In the genomic region with DNA sequence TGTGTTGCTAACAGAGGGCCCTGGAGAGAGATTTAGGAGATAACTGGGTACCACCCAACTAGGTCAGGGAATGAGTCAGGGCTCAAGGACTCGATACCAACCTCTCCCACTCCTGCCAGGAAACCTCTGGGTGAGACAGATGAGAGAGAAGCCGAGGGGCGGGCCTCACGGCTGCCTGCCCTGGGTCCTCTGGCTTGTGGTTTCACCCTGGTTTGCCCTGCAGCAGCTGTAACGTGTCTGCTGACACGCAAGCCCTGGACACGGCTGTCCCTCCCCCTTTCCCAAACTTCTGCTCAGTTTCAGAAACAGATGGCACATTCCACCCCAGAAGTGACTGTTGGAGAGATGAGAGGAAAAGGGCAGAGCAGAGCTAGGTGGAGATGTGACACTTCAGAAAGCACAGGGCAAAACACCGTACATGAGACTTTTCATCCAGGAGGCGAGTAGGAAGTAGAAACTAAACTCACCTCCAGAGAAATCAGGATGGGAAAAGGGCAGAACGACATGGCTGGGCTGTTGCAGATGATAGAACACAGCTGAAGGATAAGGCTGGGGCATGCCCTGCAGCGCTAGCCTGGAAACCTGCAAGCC, we compare ENCODE assay signal across 9 cellular contexts. TPM values are rescaled to one million over a fixed set of nuclear protein-coding genes. Genes with fewer than 3 reads are reported as not detected.
DNase-seq lines count a peak whose midpoint lies in the region; ATAC-seq and TF ChIP-seq lines count a peak whose summit lies in the region.
"Not testable (repeated sequence)": the region's sequence is repeated elsewhere in the genome, so short reads cannot be mapped to it uniquely, and the experiment has no call there.
"Had no signal": no experiment of that assay in that cellular context is flagged by ENCODE, and none has a peak within 500 bp of the region (broad histone marks: within the 10 kb centered on the region; RNA-seq: fewer than 3 reads in every experiment).

No MANE protein-coding gene starts in this region.

- not testable (repeated sequence) for H3K79me2 ChIP-seq in fibroblast of lung (ENCODE audit: control insufficient read depth, insufficient read depth, low read length)

- not testable (repeated sequence) for H3K27me3 ChIP-seq in BLaER1 treated with 17β-estradiol and CSF1 and Interleukin-3, amounts not matched to agents 10 nM and 100 nM; fibroblast of lung (ENCODE audit: control insufficient read depth, insufficient read depth, low read length); spleen (replicated peaks in 1 of 7)

- peak overlapping the region in 1 of 10 experiments; percentile 32; a peak in 1 of 20 replicates for H3K4me3 ChIP-seq in BLaER1 treated with 17β-estradiol and CSF1 and Interleukin-3, amounts not matched to agents 10 nM and 100 nM
- peak overlapping the region in 1 of 4 experiments; percentile 28 for H3K4me3 ChIP-seq in fibroblast of lung (replicated peaks in 1 of 4; ENCODE audit: control extremely low read depth in 1 of 4, insufficient read depth in 1 of 4, low read depth in 3 of 4, low read length in 4 of 4)
- H3K4me3 ChIP-seq in spleen, result not testable (repeated sequence)

- TF ChIP-seq POLR2A in spleen (IDR thresholded peaks at IDR 0.05), result not testable (repeated sequence)

- peak overlapping the region in 6 of 11 experiments; percentile 9 to 56 (median 48); a peak in 7 of 22 replicates for H3K27ac ChIP-seq in BLaER1 treated with 17β-estradiol and CSF1 and Interleukin-3, amounts not matched to agents 10 nM and 100 nM
- peak overlapping the region; percentile 17 for H3K27ac ChIP-seq in fibroblast of lung (ENCODE audit: insufficient read depth, low read length)
- peak overlapping the region in 6 of 8 donors; percentile 39 to 65 (median 50) for H3K27ac ChIP-seq in spleen

- H3K9me3 ChIP-seq in BLaER1 treated with 17β-estradiol and CSF1 and Interleukin-3, amounts not matched to agents 10 nM and 100 nM (replicated peaks in 1 of 11); fibroblast of lung (ENCODE audit: control insufficient read depth, insufficient read depth, low read depth, low read length); spleen: not testable (repeated sequence)

- DNase-seq in LoVo (ENCODE audit: low spot score) (peak; percentile 16), SW 1271 (lab: John Stamatoyannopoulos, UW) (peak; percentile 23 to 87), fibroblast of lung (ENCODE audit: low read depth in 2 of 2) (peak; percentile 74 to 86), lung microvascular endothelial cell (ENCODE audit: low read depth in 2 of 2) (peak; percentile 14 to 53)
- DNase-seq in activated naive CD4-positive, alpha-beta T cell treated with anti-CD3 and anti-CD28 coated beads, Interleukin-2, amount 50 U/mL, for 72 hours (ENCODE audit: low spot score in 2 of 2), result peak; percentile 22 to 74
- DNase-seq in spleen, result not testable (repeated sequence)

- peaks cover 8 to 14% (median 9%) of the 10 kb centered on the region in 10 experiments for H3K4me1 ChIP-seq in BLaER1 treated with 17β-estradiol and CSF1 and Interleukin-3, amounts not matched to agents 10 nM and 100 nM
- H3K4me1 ChIP-seq in fibroblast of lung (ENCODE audit: control insufficient read depth, extremely low read depth, insufficient read depth, low read length); spleen: not testable (repeated sequence)

- H4K20me1 ChIP-seq in BLaER1 treated with 17β-estradiol and CSF1 and Interleukin-3, amounts not matched to agents 10 nM and 100 nM; fibroblast of lung (ENCODE audit: control insufficient read depth, extremely low read depth, insufficient read depth, low read length): not testable (repeated sequence)

- not testable (repeated sequence) for H3K36me3 Mint-ChIP-seq in activated naive CD4-positive, alpha-beta T cell treated with anti-CD3 and anti-CD28 coated beads, Interleukin-2, amount 50 U/mL, for 72 hours

- intact Hi-C loops in spleen (cut with DNase I; ENCODE audit: low total_unique reads), result not testable (repeated sequence)

- TF ChIP-seq CTCF in fibroblast of lung (conservative IDR thresholded peaks at IDR 0.05 in 1 of 2, IDR thresholded peaks at IDR 0.05 in 1 of 2; ENCODE audit: low read depth in 1 of 2, low read length in 2 of 2); spleen (IDR thresholded peaks at IDR 0.05 in 8 of 11, conservative IDR thresholded peaks at IDR 0.05 in 3 of 11): not testable (repeated sequence)

- H3K9ac ChIP-seq in BLaER1 treated with 17β-estradiol and CSF1 and Interleukin-3, amounts not matched to agents 10 nM and 100 nM, result peak overlapping the region in 4 of 11 experiments; percentile 24 to 49 (median 34); a peak in 5 of 22 replicates
- not testable (repeated sequence) for H3K9ac ChIP-seq in fibroblast of lung (ENCODE audit: insufficient read depth, low read length)

- ATAC-seq in GM21619 (IDR thresholded peaks at IDR 0.05; ENCODE audit: unreplicated experiment), result peak; percentile 75
- ATAC-seq in activated naive CD4-positive, alpha-beta T cell treated with anti-CD3 and anti-CD28 coated beads, Interleukin-2, amount 50 U/mL, for 72 hours, result peak; percentile 99

- not testable (repeated sequence) for H2AFZ ChIP-seq in fibroblast of lung (ENCODE audit: low read length)

- 19 to 28% (median 22%) methylated on average over 5 to 9 of the region's 11 CpGs for WGBS in spleen, 5 donors

- H3K4me2 ChIP-seq in BLaER1 treated with 17β-estradiol and CSF1 and Interleukin-3, amounts not matched to agents 10 nM and 100 nM, result peak overlapping the region; percentile 65 to 83 (median 75)
- peak overlapping the region; percentile 28 for H3K4me2 ChIP-seq in fibroblast of lung (ENCODE audit: extremely low read depth, insufficient read depth, low read length)

- H3K36me3 ChIP-seq in BLaER1 treated with 17β-estradiol and CSF1 and Interleukin-3, amounts not matched to agents 10 nM and 100 nM; fibroblast of lung (ENCODE audit: control insufficient read depth, insufficient read depth, low read length); spleen: not testable (repeated sequence)

- not testable (repeated sequence) for H3K9me3 Mint-ChIP-seq in activated naive CD4-positive, alpha-beta T cell treated with anti-CD3 and anti-CD28 coated beads, Interleukin-2, amount 50 U/mL, for 72 hours

- H3K27ac Mint-ChIP-seq in activated naive CD4-positive, alpha-beta T cell treated with anti-CD3 and anti-CD28 coated beads, Interleukin-2, amount 50 U/mL, for 72 hours, result peak overlapping the region; percentile 69 to 75

RNA-seq across cellular contexts. Expression of a gene that starts 10.4 kb away (rescaled TPM):
- total RNA-seq in activated naive CD4-positive, alpha-beta T cell treated with anti-CD3 and anti-CD28 coated beads, Interleukin-2, amount 50 U/mL, for 72 hours, result 10 to 100 TPM; 64.6 to 72.3 TPM
- total RNA-seq in fibroblast of lung (34.7 and 35.4 TPM in 2 replicates), lung microvascular endothelial cell (26.4 and 33.1 TPM in 2 replicates), spleen (10 to 100 TPM; 17.4 to 25.5 (median 19.3) TPM)
- polyA plus RNA-seq in fibroblast of lung (56.1 and 59.6 TPM in 2 replicates), spleen (10 to 100 TPM; 17.8 to 25.6 (median 24.1) TPM)
- polyA plus RNA-seq in fibroblast of lung (2012), result 34.1 and 37.8 TPM in 2 replicates
- 14.8 and 25.7 TPM in 2 replicates for polyA minus RNA-seq in fibroblast of lung (ENCODE audit: low replicate concordance)

RNA-seq across cellular contexts. Expression of a gene that starts 57.2 kb away (rescaled TPM):
- under 1 TPM; 0.02 to 0.04 TPM for total RNA-seq in activated naive CD4-positive, alpha-beta T cell treated with anti-CD3 and anti-CD28 coated beads, Interleukin-2, amount 50 U/mL, for 72 hours
- total RNA-seq in fibroblast of lung, result under 0.01 TPM in 2 replicates
- polyA plus RNA-seq in fibroblast of lung, result not detected in 2 replicates
- not detected in 2 replicates for polyA plus RNA-seq in fibroblast of lung (2012)
- 0.31 TPM in 1 of 2 replicates, not detected in the other for polyA minus RNA-seq in fibroblast of lung (ENCODE audit: low replicate concordance)
- total RNA-seq in lung microvascular endothelial cell, result not detected in 2 replicates
- under 1 TPM in 4 of 7 donors, not detected in 3; 0.03 to 0.17 (median 0.06) TPM for total RNA-seq in spleen
- polyA plus RNA-seq in spleen, result under 1 TPM in 1 of 3 donors, not detected in 2; 0.03 TPM
- polyA plus RNA-seq: IgD-negative memory B cell had no signal
